1 cellular context compared by ENCODE assay signal in the genomic region with DNA sequence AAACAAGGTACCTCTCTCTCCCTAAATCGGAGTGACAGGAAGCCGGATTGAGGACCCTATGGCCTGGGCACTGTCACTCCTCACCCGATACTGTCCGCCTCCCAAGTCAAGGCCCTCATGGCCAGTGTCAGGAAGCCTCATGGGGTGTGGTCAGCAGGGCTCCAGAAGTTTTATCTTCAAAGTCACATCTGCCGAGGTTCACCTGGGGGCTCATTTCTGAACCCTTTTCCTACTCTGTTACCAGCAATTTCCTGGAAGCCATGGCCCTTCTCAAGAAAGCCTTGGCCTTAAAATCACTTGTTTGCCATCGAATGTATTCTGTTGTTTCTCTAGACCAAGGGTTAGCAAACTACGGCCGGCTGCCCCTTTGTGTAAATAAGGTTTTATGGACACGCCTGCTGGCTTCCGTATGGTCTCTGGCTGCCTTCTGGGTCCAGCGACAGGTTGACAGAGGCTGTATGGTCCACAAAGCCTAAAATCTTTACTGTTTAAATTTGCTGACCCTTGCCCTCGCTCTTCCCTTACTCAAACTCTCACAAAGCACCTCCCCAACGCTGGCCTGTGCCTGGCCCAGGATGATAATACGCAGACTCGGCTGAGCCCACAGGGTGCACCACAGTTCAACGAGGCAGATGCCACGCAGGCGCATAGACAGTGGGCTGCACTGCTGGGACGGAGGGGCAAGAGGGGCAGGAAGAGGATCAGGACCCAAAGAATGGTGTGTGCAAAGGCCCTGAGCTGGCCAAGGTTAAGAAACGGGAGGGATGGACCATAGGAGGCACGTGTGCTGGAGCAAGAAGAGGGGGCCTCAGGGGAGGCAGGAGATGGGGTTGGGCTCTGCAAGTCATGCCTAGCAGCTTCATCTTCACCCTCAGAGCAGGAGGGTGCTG.
TF ChIP-seq lines count a peak whose summit lies in the region.

No MANE protein-coding gene starts in this region.

TF ChIP-seq in HEK293, 187 proteins besides CTCF, POLR2A, EP300 and RAD21 (continued from another document):
- TF ChIP-seq ZSCAN18 (tag by site-specific recombination; IDR thresholded peaks at IDR 0.05) (no peak), HOXC10 (CRISPR knock-in tag; IDR thresholded peaks at IDR 0.05) (no peak), ZNF449 (tag by site-specific recombination; IDR thresholded peaks at IDR 0.05) (no peak)
- TF ChIP-seq, protein P1, sequence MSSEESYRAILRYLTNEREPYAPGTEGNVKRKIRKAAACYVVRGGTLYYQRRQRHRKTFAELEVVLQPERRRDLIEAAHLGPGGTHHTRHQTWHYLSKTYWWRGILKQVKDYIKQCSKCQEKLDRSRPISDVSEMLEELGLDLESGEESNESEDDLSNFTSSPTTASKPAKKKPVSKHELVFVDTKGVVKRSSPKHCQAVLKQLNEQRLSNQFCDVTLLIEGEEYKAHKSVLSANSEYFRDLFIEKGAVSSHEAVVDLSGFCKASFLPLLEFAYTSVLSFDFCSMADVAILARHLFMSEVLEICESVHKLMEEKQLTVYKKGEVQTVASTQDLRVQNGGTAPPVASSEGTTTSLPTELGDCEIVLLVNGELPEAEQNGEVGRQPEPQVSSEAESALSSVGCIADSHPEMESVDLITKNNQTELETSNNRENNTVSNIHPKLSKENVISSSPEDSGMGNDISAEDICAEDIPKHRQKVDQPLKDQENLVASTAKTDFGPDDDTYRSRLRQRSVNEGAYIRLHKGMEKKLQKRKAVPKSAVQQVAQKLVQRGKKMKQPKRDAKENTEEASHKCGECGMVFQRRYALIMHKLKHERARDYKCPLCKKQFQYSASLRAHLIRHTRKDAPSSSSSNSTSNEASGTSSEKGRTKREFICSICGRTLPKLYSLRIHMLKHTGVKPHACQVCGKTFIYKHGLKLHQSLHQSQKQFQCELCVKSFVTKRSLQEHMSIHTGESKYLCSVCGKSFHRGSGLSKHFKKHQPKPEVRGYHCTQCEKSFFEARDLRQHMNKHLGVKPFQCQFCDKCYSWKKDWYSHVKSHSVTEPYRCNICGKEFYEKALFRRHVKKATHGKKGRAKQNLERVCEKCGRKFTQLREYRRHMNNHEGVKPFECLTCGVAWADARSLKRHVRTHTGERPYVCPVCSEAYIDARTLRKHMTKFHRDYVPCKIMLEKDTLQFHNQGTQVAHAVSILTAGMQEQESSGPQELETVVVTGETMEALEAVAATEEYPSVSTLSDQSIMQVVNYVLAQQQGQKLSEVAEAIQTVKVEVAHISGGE (tag by site-specific recombination; conservative IDR thresholded peaks at IDR 0.05; ENCODE audit: low read depth): no peak
